ENCODE assay signal across 14 cellular contexts in the genomic region with DNA sequence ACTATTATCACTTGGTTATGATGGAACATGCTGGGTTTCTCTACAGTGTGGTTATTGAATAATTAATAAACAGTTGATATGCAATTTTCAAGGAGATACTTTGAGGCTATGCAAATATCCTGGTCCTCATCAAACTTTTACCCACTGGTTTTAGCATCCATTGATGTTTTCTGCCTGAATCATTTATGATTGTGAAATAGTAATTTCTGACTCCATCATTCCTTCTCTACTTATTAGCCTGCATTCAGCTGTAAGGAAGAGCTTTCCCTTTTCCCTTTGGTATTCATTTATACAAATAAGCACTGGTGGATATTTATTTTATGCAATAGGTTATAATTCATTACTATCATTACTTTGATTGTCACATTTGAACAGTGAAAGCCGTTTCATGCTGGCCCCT. TPM values are rescaled to one million over a fixed set of nuclear protein-coding genes. Genes with fewer than 3 reads are reported as not detected.
DNase-seq lines count a peak whose midpoint lies in the region; ATAC-seq and TF ChIP-seq lines count a peak whose summit lies in the region.
"Had no signal": no experiment of that assay in that cellular context is flagged by ENCODE, and none has a peak within 500 bp of the region (broad histone marks: within the 10 kb centered on the region; RNA-seq: fewer than 3 reads in every experiment).

No MANE protein-coding gene starts in this region.

- no peaks in the 10 kb centered on the region for H3K4me1 Mint-ChIP-seq in activated naive CD4-positive, alpha-beta T cell treated with anti-CD3 and anti-CD28 coated beads for 36 hours (ENCODE audit: low read depth)
- H3K4me1 Mint-ChIP-seq: B cell had no signal

- no peak for ATAC-seq in HG03280 (IDR thresholded peaks at IDR 0.05; ENCODE audit: unreplicated experiment)

- TF ChIP-seq CTCF in choroid plexus epithelial cell (conservative IDR thresholded peaks at IDR 0.05; ENCODE audit: low read depth, low read length) (no peak), foreskin fibroblast (IDR thresholded peaks at IDR 0.05; ENCODE audit: low read depth, low read length) (no peak)

- H3K4me3 ChIP-seq in choroid plexus epithelial cell (ENCODE audit: low read depth, low read length) (no peak overlapping the region), foreskin fibroblast (ENCODE audit: low read depth in 1 of 2, low read length in 2 of 2) (no peak overlapping the region)
- H3K4me3 ChIP-seq: SJSA1 had no signal

- CTCF ChIA-PET in activated naive CD4-positive, alpha-beta T cell treated with anti-CD3 and anti-CD28 coated beads for 36 hours (lab: Charles Lee) = interaction anchor here (0.6 kb wide), 1 partner anchor 41 kb away, joined by 3 read pairs; no protein-coding TSS in a partner anchor

- H3K36me3 Mint-ChIP-seq in activated naive CD4-positive, alpha-beta T cell treated with anti-CD3 and anti-CD28 coated beads for 36 hours (ENCODE audit: low read depth) = no peaks in the 10 kb centered on the region

- peaks cover 3% of the 10 kb centered on the region for H3K27me3 Mint-ChIP-seq in activated naive CD4-positive, alpha-beta T cell treated with anti-CD3 and anti-CD28 coated beads for 36 hours (ENCODE audit: low read depth)
- H3K27me3 Mint-ChIP-seq: B cell; CD4-positive, alpha-beta T cell had no signal

- H3K9me3 Mint-ChIP-seq in activated naive CD4-positive, alpha-beta T cell treated with anti-CD3 and anti-CD28 coated beads for 36 hours = no peaks in the 10 kb centered on the region
- H3K9me3 Mint-ChIP-seq: CD4-positive, alpha-beta T cell had no signal

- H3K4me3 Mint-ChIP-seq in activated naive CD4-positive, alpha-beta T cell treated with anti-CD3 and anti-CD28 coated beads for 36 hours = no peak overlapping the region
- H3K4me3 Mint-ChIP-seq: B cell; CD4-positive, alpha-beta T cell had no signal

- no peak overlapping the region for H3K27ac Mint-ChIP-seq in activated naive CD4-positive, alpha-beta T cell treated with anti-CD3 and anti-CD28 coated beads for 36 hours
- H3K27ac Mint-ChIP-seq: B cell; CD4-positive, alpha-beta T cell had no signal

- intact Hi-C loops in activated naive CD4-positive, alpha-beta T cell treated with anti-CD3 and anti-CD28 coated beads for 36 hours (cut with micrococcal nuclease) = no loop called here

- peak; percentile 38 for DNase-seq in AG08395 (ENCODE audit: low spot score)
- peak; percentile 78 for DNase-seq in HCEC 1CT
- peak; percentile 53 for DNase-seq in choroid plexus epithelial cell (ENCODE audit: low read depth)
- DNase-seq in foreskin fibroblast = peak; percentile 40 to 72
- DNase-seq in COLO829 (ENCODE audit: low spot score) = no peak
- no peak for DNase-seq in activated naive CD4-positive, alpha-beta T cell treated with anti-CD3 and anti-CD28 coated beads for 36 hours
- no peak for DNase-seq in NCI-H1092 treated with DMSO at 0.1 percent for 48 hours (lab: John Stamatoyannopoulos, UW)
- DNase-seq: CD4-positive, alpha-beta T cell; DMS79 treated with DMSO at 0.1 percent for 48 hours; NCI-H146; NCI-H446 had no signal

RNA-seq across cellular contexts. Expression of a gene that starts 13.9 kb away (rescaled TPM):
- 10 to 100 TPM; 14.5 to 16.8 TPM for total RNA-seq in activated naive CD4-positive, alpha-beta T cell treated with anti-CD3 and anti-CD28 coated beads for 36 hours

RNA-seq across cellular contexts. Expression of a gene that starts 17.5 kb away (rescaled TPM):
- 10 to 100 TPM; 17.4 to 19.8 TPM for total RNA-seq in activated naive CD4-positive, alpha-beta T cell treated with anti-CD3 and anti-CD28 coated beads for 36 hours

Comparison
In these comparisons a context has a peak if more than half of its experiments do, and no peak if none do; other contexts are left out.
1. DNase-seq: peak in AG08395 (single experiment), HCEC 1CT (single experiment), choroid plexus epithelial cell (single experiment) and foreskin fibroblast (2 of 2); none in COLO829 (single experiment), activated naive CD4-positive, alpha-beta T cell treated with anti-CD3 and anti-CD28 coated beads for 36 hours (single experiment) and NCI-H1092 treated with DMSO at 0.1 percent for 48 hours (single experiment).